Comparison of ENCODE assay signal across 9 cellular contexts in the genomic region with DNA sequence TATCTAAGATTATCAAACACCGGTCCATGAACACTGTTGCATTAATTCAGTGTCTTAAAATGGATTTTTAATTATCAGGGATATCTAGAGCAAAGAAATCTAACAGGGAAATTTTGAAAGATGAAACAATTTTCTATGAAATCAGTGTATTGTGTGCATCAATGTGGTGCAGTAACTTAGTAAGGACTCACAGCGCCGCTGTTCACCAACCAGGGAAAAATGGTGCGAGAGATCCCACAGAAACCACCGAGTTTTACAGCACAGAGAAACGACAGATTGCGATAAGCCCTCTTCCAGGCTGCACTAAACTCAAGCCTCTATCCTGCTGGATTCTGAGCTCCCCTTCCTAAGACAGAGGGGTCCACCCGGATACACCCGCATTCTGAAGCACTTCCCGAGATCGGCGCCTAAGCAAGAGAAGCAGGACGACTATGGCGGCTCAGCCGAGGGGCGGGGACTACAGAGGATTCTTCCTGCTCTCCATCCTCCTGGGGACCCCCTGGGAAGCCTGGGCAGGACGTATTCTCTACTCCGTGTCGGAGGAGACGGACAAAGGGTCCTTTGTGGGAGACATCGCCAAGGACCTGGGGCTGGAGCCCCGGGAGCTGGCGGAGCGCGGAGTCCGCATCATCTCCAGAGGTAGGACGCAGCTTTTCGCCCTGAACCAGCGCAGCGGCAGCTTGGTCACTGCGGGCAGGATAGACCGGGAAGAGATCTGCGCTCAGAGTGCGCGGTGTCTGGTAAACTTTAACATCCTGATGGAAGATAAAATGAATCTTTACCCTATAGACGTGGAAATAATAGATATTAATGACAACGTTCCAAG. TPM values are rescaled to one million over a fixed set of nuclear protein-coding genes. Genes with fewer than 3 reads are reported as not detected.
DNase-seq lines count a peak whose midpoint lies in the region; ATAC-seq, FAIRE-seq and TF ChIP-seq lines count a peak whose summit lies in the region.
"Had no signal": no experiment of that assay in that cellular context is flagged by ENCODE, and none has a peak within 500 bp of the region (broad histone marks: within the 10 kb centered on the region; RNA-seq: fewer than 3 reads in every experiment).

A gene (plus strand): TSS at position 274 of the 826 bp plus-strand sequence. CDS start 158 bp downstream, at position 432.

- H3K36me3 Mint-ChIP-seq in CD8-positive, alpha-beta memory T cell: peaks cover 2 to 3% (median 3%) of the 10 kb centered on the region in 3 donors
- no peaks in the 10 kb centered on the region for H3K36me3 Mint-ChIP-seq in natural killer cell

- H3K9me3 Mint-ChIP-seq in CD8-positive, alpha-beta memory T cell: peaks cover 22 to 80% (median 55%) of the 10 kb centered on the region in 5 donors
- peaks cover 0 to 3% of the 10 kb centered on the region in 2 donors for H3K9me3 Mint-ChIP-seq in natural killer cell

- CTCF ChIA-PET in CD8-positive, alpha-beta memory T cell (lab: Charles Lee): no interaction called here

- H3K4me3 Mint-ChIP-seq in CD8-positive, alpha-beta memory T cell: peak within 1 kb of the TSS in 5 of 7 donors; percentile 17 to 67 (median 53)
- H3K4me3 Mint-ChIP-seq in natural killer cell: peak within 1 kb of the TSS; percentile 28

- TF ChIP-seq CTCF in LNCAP (IDR thresholded peaks at IDR 0.05) (peak; percentile 46), natural killer cell (IDR thresholded peaks at IDR 0.05) (no peak)

- peaks cover 57 to 71% of the 10 kb centered on the region in 2 donors for H3K27me3 Mint-ChIP-seq in CD8-positive, alpha-beta memory T cell
- H3K27me3 Mint-ChIP-seq in natural killer cell (ENCODE audit: low read depth in 2 of 2): peaks cover 63 to 80% of the 10 kb centered on the region in 2 donors

- H3K27me3 ChIP-seq in CD8-positive, alpha-beta memory T cell (ENCODE audit: insufficient read depth, low read length, poor library complexity, severe bottlenecking): peaks cover 11% of the 10 kb centered on the region

- no peaks in the 10 kb centered on the region for H3K9me3 ChIP-seq in CD8-positive, alpha-beta memory T cell (ENCODE audit: low read length)

- FAIRE-seq in GM19239 (lab: Jason Lieb, UNC): no peak

- peak in 2 of 3 donors; percentile 46 to 50 for ATAC-seq in natural killer cell

- H3K4me1 Mint-ChIP-seq in CD8-positive, alpha-beta memory T cell: no peaks in the 10 kb centered on the region
- peaks cover 0 to 8% of the 10 kb centered on the region in 2 donors for H3K4me1 Mint-ChIP-seq in natural killer cell

- intact Hi-C loops in natural killer cell (cut with micrococcal nuclease): no loop called here

- POLR2A ChIA-PET in CD8-positive, alpha-beta memory T cell (lab: Charles Lee): no interaction called here

- no peaks in the 10 kb centered on the region for H3K4me1 ChIP-seq in CD8-positive, alpha-beta memory T cell (ENCODE audit: insufficient read depth, low read length)

- no peak for DNase-seq in CD8-positive, alpha-beta memory T cell
- DNase-seq in dermis blood vessel endothelial cell (peak; percentile 53), natural killer cell (peak; percentile 12), NOMO-1 treated with DMSO at 0.1 percent for 48 hours (lab: John Stamatoyannopoulos, UW; ENCODE audit: unreplicated experiment) (no peak), GM19239 (ENCODE audit: insufficient read length, low spot score) (no peak), NCI-H748 treated with DMSO at 0.1 percent for 48 hours (lab: John Stamatoyannopoulos, UW) (no peak), foreskin melanocyte (no peak)
- DNase-seq: NCI-H1436 treated with DMSO at 0.1 percent for 48 hours had no signal

- peak within 1 kb of the TSS; percentile 29 for H3K4me3 ChIP-seq in CD8-positive, alpha-beta memory T cell (ENCODE audit: low read length)

- no peak within 1 kb of the TSS for H3K27ac ChIP-seq in CD8-positive, alpha-beta memory T cell (ENCODE audit: low read depth, low read length)

- H3K36me3 ChIP-seq in CD8-positive, alpha-beta memory T cell (ENCODE audit: insufficient read depth, low read length): no peaks in the 10 kb centered on the region

- H3K27ac Mint-ChIP-seq in CD8-positive, alpha-beta memory T cell: peak within 1 kb of the TSS in 1 of 8 donors; percentile 28
- H3K27ac Mint-ChIP-seq in natural killer cell: no peak within 1 kb of the TSS

RNA-seq across cellular contexts. Expression of the gene that starts here (rescaled TPM):
- under 1 TPM in 1 of 2 experiments, not detected in 1; 0.09 TPM for total RNA-seq in CD8-positive, alpha-beta memory T cell
- polyA plus RNA-seq in CD8-positive, alpha-beta memory T cell: not detected
- total RNA-seq in dermis blood vessel endothelial cell (1.0 and 1.3 TPM in 2 replicates), natural killer cell (under 1 TPM in 2 of 3 donors, not detected in 1; 0.26 to 0.68 TPM)

Comparison
In these comparisons a context has a peak if more than half of its experiments do, and no peak if none do; other contexts are left out.
1. Peak in DNase-seq and ATAC-seq in natural killer cell; RNA of the gene not detected or under 1 TPM.